ENCODE assay signal across 8 cellular contexts in genomic region chr2:108927936-108928659, GRCh38.
DNase-seq lines count a peak whose midpoint lies in the region; ATAC-seq, FAIRE-seq and TF ChIP-seq lines count a peak whose summit lies in the region.

No MANE protein-coding gene starts in this region.

- no peak overlapping the region for H3K27ac Mint-ChIP-seq in WTC11

- no peaks in the 10 kb centered on the region for H3K4me1 ChIP-seq in A549
- peaks cover 25% of the 10 kb centered on the region for H3K4me1 ChIP-seq in vagina

- TF ChIP-seq CTCF in A549 (IDR thresholded peaks at IDR 0.05) (peak; percentile 72), GM12872 (IDR thresholded peaks at IDR 0.05; ENCODE audit: insufficient read depth, low read depth, low read length) (peak; percentile 75), WTC11 (IDR thresholded peaks at IDR 0.05) (peak; percentile 67), epithelial cell of proximal tubule (conservative IDR thresholded peaks at IDR 0.05; ENCODE audit: low read depth, low read length) (peak; percentile 94), vagina (IDR thresholded peaks at IDR 0.05) (peak; percentile 27 to 58 (median 31))

- TF ChIP-seq EP300 in A549 (IDR thresholded peaks at IDR 0.05), result no peak

- no peak overlapping the region for H3K4me3 Mint-ChIP-seq in WTC11

- intact Hi-C loops in vagina (cut with DNase I), result no loop called here

- DNase-seq in A549 (ENCODE audit: low read depth in 1 of 2, low spot score in 1 of 2), result peak; percentile 61 to 64
- DNase-seq in NCI-H1436 (lab: John Stamatoyannopoulos, UW), result peak; percentile 5
- DNase-seq in WTC11 (ENCODE audit: low spot score), result peak; percentile 56
- no peak for DNase-seq in epithelial cell of proximal tubule (ENCODE audit: low read depth)
- peak; percentile 32 for DNase-seq in mucosa of gallbladder (ENCODE audit: low spot score)
- DNase-seq in vagina (ENCODE audit: extremely low spot score in 2 of 2), result no peak

- POLR2A ChIA-PET in A549 (lab: Yijun Ruan, JAX) (no interaction called here), WTC11 (lab: Charles Lee) (no interaction called here)

- ATAC-seq in A549 (peak; percentile 80 to 92; a peak in 5 of 6 replicates), WTC11 (peak; percentile 69), HG03439 (IDR thresholded peaks at IDR 0.05; ENCODE audit: unreplicated experiment) (no peak)

- H3K27me3 Mint-ChIP-seq in WTC11 (ENCODE audit: low read depth), result no peaks in the 10 kb centered on the region; the same call in 1 of the 2 replicates

- H3K9me3 Mint-ChIP-seq in WTC11, result no peaks in the 10 kb centered on the region

- H3K4me3 ChIP-seq in A549 (no peak overlapping the region), epithelial cell of proximal tubule (ENCODE audit: low read depth, low read length) (no peak overlapping the region), vagina (no peak overlapping the region)

- no peak overlapping the region for H3K27ac ChIP-seq in A549
- H3K27ac ChIP-seq in vagina, result no peak overlapping the region

- no peak for FAIRE-seq in A549 (lab: Jason Lieb, UNC)

- H3K36me3 Mint-ChIP-seq in WTC11, result no peaks in the 10 kb centered on the region

- peaks cover 3% of the 10 kb centered on the region for H3K4me1 Mint-ChIP-seq in WTC11

- H3K36me3 ChIP-seq in vagina, result no peaks in the 10 kb centered on the region

- WGBS in A549 (ENCODE audit: missing lambda C conversion rate), result 48% methylated on average over 8 of the region's 8 CpGs

- TF ChIP-seq POLR2A in A549 (IDR thresholded peaks at IDR 0.05; ENCODE audit: low read length) (no peak), vagina (IDR thresholded peaks at IDR 0.05) (no peak)

- H3K27me3 ChIP-seq in vagina, result no peaks in the 10 kb centered on the region

- H3K4me2 ChIP-seq in A549, result no peak overlapping the region

- CTCF ChIA-PET in A549 (lab: Yijun Ruan, JAX), result interaction anchor here (0.6 to 5.6 kb wide), 39 partner anchors 8 to 856 kb away, joined by 3 to 74 read pairs (median 4); partner anchors contain the start of gene EDAR
- CTCF ChIA-PET in WTC11 (lab: Charles Lee), result interaction anchor here (1.3 to 2.2 kb wide), 8 partner anchors 9 to 175 kb away, joined by 4 to 10 read pairs (median 5); partner anchors contain the start of gene EDAR

- H3K9me3 ChIP-seq in A549 (no peaks in the 10 kb centered on the region), vagina (no peaks in the 10 kb centered on the region)

- peak; percentile 71 to 74 for TF ChIP-seq RAD21 in A549 (conservative IDR thresholded peaks at IDR 0.05 in 1 of 2, IDR thresholded peaks at IDR 0.05 in 1 of 2)

TF ChIP-seq in A549, 52 proteins besides CTCF, POLR2A, EP300 and RAD21:
- no peak for TF ChIP-seq ZC3H11A (IDR thresholded peaks at IDR 0.05)
- TF ChIP-seq SMC3 (IDR thresholded peaks at IDR 0.05), result peak; percentile 76
- TF ChIP-seq MAFK (IDR thresholded peaks at IDR 0.05; ENCODE audit: partially characterized antibody), result peak; percentile 82
- no peak for TF ChIP-seq CHD4 (IDR thresholded peaks at IDR 0.05; ENCODE audit: borderline replicate concordance)

TF ChIP-seq in WTC11, 78 proteins besides CTCF, POLR2A, EP300 and RAD21:
- TF ChIP-seq AR (CRISPR knock-in tag; IDR thresholded peaks at IDR 0.05) (no peak), NFE2L1 (CRISPR knock-in tag; IDR thresholded peaks at IDR 0.05) (0 out of 2 replicates have a peak, but pooled peaks have one; percentile 32)

Comparison
In these comparisons a context has a peak if more than half of its experiments do, and no peak if none do; other contexts are left out.
1. DNase-seq: peak in A549 (2 of 2), NCI-H1436 (single experiment), WTC11 (single experiment) and mucosa of gallbladder (single experiment); none in epithelial cell of proximal tubule (single experiment) and vagina (0 of 2).
2. CTCF ChIP-seq: peak in every context shown above with its lines; median percentile 94 in epithelial cell of proximal tubule; 75 in GM12872; 72 in A549; 67 in WTC11; 31 in vagina.
3. Of the 8 proteins assayed by ChIP-seq in both WTC11 and A549: peak only in WTC11: none; only in A549: none; in both: CTCF; in neither: 7.